ENCODE assay signal across 9 cellular contexts in the genomic region with DNA sequence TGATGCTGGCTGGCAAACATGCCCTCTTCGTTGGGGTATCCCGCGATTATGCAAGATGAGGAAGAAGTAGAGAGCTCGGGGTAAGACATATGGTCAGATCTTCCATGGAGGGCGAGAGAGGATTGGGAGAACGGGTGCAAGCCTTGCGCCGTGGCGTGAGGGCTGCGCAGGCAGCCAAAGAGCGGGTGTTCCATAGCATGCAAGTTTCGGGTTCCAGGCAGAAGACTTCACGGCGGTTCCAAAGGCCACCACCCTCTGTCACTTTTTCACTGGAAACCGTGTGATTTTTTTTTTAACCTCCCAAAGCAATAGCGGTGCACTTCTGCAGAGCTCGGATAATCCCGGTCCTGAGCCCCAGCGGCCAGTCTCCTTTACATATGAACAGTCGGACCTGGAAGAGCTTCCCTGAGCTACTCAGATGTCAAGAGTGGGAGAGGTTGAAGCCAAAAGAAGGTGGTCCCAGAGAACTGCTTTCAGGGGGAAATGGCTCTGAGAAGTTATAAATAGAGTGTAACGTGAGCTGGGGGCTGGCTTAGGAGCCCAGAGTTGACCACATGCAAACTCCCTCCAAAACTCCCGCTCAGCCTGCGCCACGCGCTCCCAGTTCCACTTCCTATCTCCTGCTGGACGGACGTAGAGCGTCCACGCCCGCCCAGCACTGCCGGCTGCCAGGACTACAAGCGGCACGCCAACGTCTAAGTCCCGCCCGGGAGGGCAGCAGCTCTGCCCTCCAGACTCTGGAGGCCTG. TPM values are rescaled to one million over a fixed set of nuclear protein-coding genes. Genes with fewer than 3 reads are reported as not detected.
DNase-seq lines count a peak whose midpoint lies in the region; FAIRE-seq and TF ChIP-seq lines count a peak whose summit lies in the region.
"Had no signal": no experiment of that assay in that cellular context is flagged by ENCODE, and none has a peak within 500 bp of the region (broad histone marks: within the 10 kb centered on the region; RNA-seq: fewer than 3 reads in every experiment).

Gene MEOX2 (minus strand): TSS at position 475 of the 748 bp plus-strand sequence. CDS start 281 bp downstream, at position 194.

- peak within 1 kb of the TSS; percentile 81 for H3K4me2 ChIP-seq in astrocyte (ENCODE audit: low read length)
- no peak within 1 kb of the TSS for H3K4me2 ChIP-seq in OCI-LY7 (ENCODE audit: low read length)

- H3K9me3 ChIP-seq in astrocyte (ENCODE audit: insufficient read depth, low read depth, low read length) (peaks cover 3% of the 10 kb centered on the region), iPS DF 6.9 (ENCODE audit: control insufficient read depth, insufficient read depth, low read length) (no peaks in the 10 kb centered on the region), sigmoid colon (no peaks in the 10 kb centered on the region), OCI-LY7 (ENCODE audit: low read length) (no peaks in the 10 kb centered on the region)

- CTCF ChIA-PET in OCI-LY7 (lab: Charles Lee; ENCODE audit: unreplicated experiment), result no interaction called here

- intact Hi-C loops in sigmoid colon (cut with DNase I) (loop anchor here (10.0 kb wide), 1 partner anchor 132 kb away; no protein-coding TSS in a partner anchor), OCI-LY7 (cut with micrococcal nuclease; ENCODE audit: unreplicated experiment) (no loop called here)

- H3K4me1 Mint-ChIP-seq in astrocyte (ENCODE audit: low read depth, unreplicated experiment), result peaks cover 15% of the 10 kb centered on the region

- peaks cover 19% of the 10 kb centered on the region for H3K4me1 ChIP-seq in astrocyte (ENCODE audit: insufficient read depth, low read length)
- H3K4me1 ChIP-seq in iPS DF 6.9 (ENCODE audit: control insufficient read depth, insufficient read depth, low read length), result peaks cover 5% of the 10 kb centered on the region; the same call in 1 of the 2 replicates
- H3K4me1 ChIP-seq in sigmoid colon, result peaks cover 0 to 27% (median 25%) of the 10 kb centered on the region in 4 donors
- no peaks in the 10 kb centered on the region for H3K4me1 ChIP-seq in OCI-LY7 (ENCODE audit: insufficient read depth, low read length, poor library complexity, severe bottlenecking)

- H3K79me2 ChIP-seq in astrocyte (ENCODE audit: insufficient read depth, low read length) (no peaks in the 10 kb centered on the region), OCI-LY7 (ENCODE audit: insufficient read depth, low read depth, low read length) (no peaks in the 10 kb centered on the region)

- peak within 1 kb of the TSS; percentile 51 for H2AFZ ChIP-seq in astrocyte (ENCODE audit: low read depth, low read length)
- no peak within 1 kb of the TSS for H2AFZ ChIP-seq in OCI-LY7 (ENCODE audit: low read length)

- DNase-seq in GM13976 (ENCODE audit: low spot score), result peak; percentile 8
- peak; percentile 12 for DNase-seq in astrocyte (ENCODE audit: low read depth)
- DNase-seq in iPS DF 6.9 (ENCODE audit: low read depth, low spot score), result no peak
- peak; percentile 90 for DNase-seq in sigmoid colon
- DNase-seq in superior temporal gyrus (ENCODE audit: extremely low spot score), result no peak
- no peak for DNase-seq in NCI-H1417 (lab: John Stamatoyannopoulos, UW)
- no peak for DNase-seq in globus pallidus (ENCODE audit: low spot score)
- no peak for DNase-seq in OCI-LY7 (ENCODE audit: low spot score)

- BruUV-seq in OCI-LY7 (replicated peaks; lab: Mats Ljungman, UMichigan), result no TSS peak

- no peak within 1 kb of the TSS for H3K27ac ChIP-seq in astrocyte (ENCODE audit: low read depth, low read length)
- H3K27ac ChIP-seq in iPS DF 6.9 (ENCODE audit: low read length), result no peak within 1 kb of the TSS
- H3K27ac ChIP-seq in sigmoid colon, result peak within 1 kb of the TSS; percentile 65 to 86 (median 76)
- H3K27ac ChIP-seq in OCI-LY7 (ENCODE audit: low read depth, low read length, poor library complexity, severe bottlenecking), result no peak within 1 kb of the TSS

- FAIRE-seq in astrocyte (lab: Jason Lieb, UNC), result no peak

- TF ChIP-seq CTCF in GM13976 (IDR thresholded peaks at IDR 0.05; ENCODE audit: borderline replicate concordance, control extremely low read depth, extremely low read depth, insufficient read depth, missing control alignments), result no peak
- no peak for TF ChIP-seq CTCF in astrocyte (IDR thresholded peaks at IDR 0.05; ENCODE audit: insufficient read depth, low read depth, low read length)
- TF ChIP-seq CTCF in sigmoid colon (IDR thresholded peaks at IDR 0.05), result no peak
- no peak for TF ChIP-seq CTCF in OCI-LY7 (conservative IDR thresholded peaks at IDR 0.05; ENCODE audit: low read length)

- TF ChIP-seq EP300 in sigmoid colon (IDR thresholded peaks at IDR 0.05), result no peak

- H3K27ac Mint-ChIP-seq in astrocyte (ENCODE audit: unreplicated experiment), result no peak within 1 kb of the TSS

- H3K36me3 Mint-ChIP-seq in astrocyte (ENCODE audit: low read depth, unreplicated experiment), result no peaks in the 10 kb centered on the region

- H3K27me3 Mint-ChIP-seq in astrocyte (ENCODE audit: low read depth, unreplicated experiment), result peaks cover 51% of the 10 kb centered on the region

- no peak within 1 kb of the TSS for H3K9ac ChIP-seq in astrocyte (ENCODE audit: low read length)

- no peaks in the 10 kb centered on the region for H4K20me1 ChIP-seq in astrocyte (ENCODE audit: insufficient read depth, low read length)
- H4K20me1 ChIP-seq in OCI-LY7 (ENCODE audit: insufficient read depth, low read length), result no peaks in the 10 kb centered on the region

- H3K4me3 ChIP-seq in astrocyte (ENCODE audit: insufficient read depth, low read depth, low read length) (peak within 1 kb of the TSS; percentile 41), iPS DF 6.9 (ENCODE audit: low read length) (peak within 1 kb of the TSS; percentile 32; the same call in 1 of the 2 replicates), sigmoid colon (peak within 1 kb of the TSS; percentile 43 to 53 (median 52)), OCI-LY7 (ENCODE audit: low read depth, low read length, poor library complexity, severe bottlenecking) (no peak within 1 kb of the TSS)

- no peaks in the 10 kb centered on the region for H3K9me2 ChIP-seq in OCI-LY7 (ENCODE audit: insufficient read depth, low read length)

- POLR2A ChIA-PET in OCI-LY7 (lab: Charles Lee), result no interaction called here

- WGBS in iPS DF 6.9 (ENCODE audit: insufficient coverage, insufficient read length), result no CpG with 5 or more reads among the region's 36 CpGs
- WGBS in sigmoid colon, 2 donors, result 2% methylated on average over 36 of the region's 36 CpGs

- in situ Hi-C loops in GM13976 (cut with MboI; ENCODE audit: low sequenced_read_pairs, unreplicated experiment), result no loop called here

- H3K4me3 Mint-ChIP-seq in astrocyte (ENCODE audit: unreplicated experiment), result peak within 1 kb of the TSS; percentile 74

- H3K9me3 Mint-ChIP-seq in astrocyte (ENCODE audit: unreplicated experiment), result no peaks in the 10 kb centered on the region

- no peaks in the 10 kb centered on the region for H3K36me3 ChIP-seq in astrocyte (ENCODE audit: insufficient read depth, low read length)
- H3K36me3 ChIP-seq in iPS DF 6.9 (ENCODE audit: control insufficient read depth, insufficient read depth, low read length), result no peaks in the 10 kb centered on the region
- H3K36me3 ChIP-seq in sigmoid colon, result no peaks in the 10 kb centered on the region
- no peaks in the 10 kb centered on the region for H3K36me3 ChIP-seq in OCI-LY7 (ENCODE audit: insufficient read depth, low read length)

- TF ChIP-seq POLR2A in sigmoid colon (IDR thresholded peaks at IDR 0.05), result no peak

- H3K27me3 ChIP-seq in astrocyte (ENCODE audit: insufficient read depth, low read length) (peaks cover 62% of the 10 kb centered on the region), iPS DF 6.9 (ENCODE audit: control insufficient read depth, insufficient read depth, low read length) (peaks cover 31% of the 10 kb centered on the region), sigmoid colon (peaks cover 17 to 69% (median 39%) of the 10 kb centered on the region in 3 donors)

RNA-seq across cellular contexts. Expression of gene MEOX2, which starts in this region (rescaled TPM):
- total RNA-seq in astrocyte (not detected in 2 replicates), sigmoid colon (1 to 10 TPM; 1.6 to 9.7 (median 6.7) TPM), OCI-LY7 (2022) (not detected in 2 replicates)
- 1 to 10 TPM in 1 of 3 donors, under 1 TPM in 2; 0.23 to 1.1 (median 0.60) TPM for polyA plus RNA-seq in sigmoid colon
- total RNA-seq in OCI-LY7 (2014; rRNA removed; shearing (Covaris generic)), result not detected in 2 replicates
- total RNA-seq: mononuclear cell had no signal

Comparison
In these comparisons a context has a peak if more than half of its experiments do, and no peak if none do; other contexts are left out.
1. Peak in DNase-seq, H3K4me3 ChIP-seq and H3K4me2 ChIP-seq in astrocyte; RNA of the gene not detected or under 1 TPM.
2. DNase-seq: peak in GM13976 (single experiment) and sigmoid colon (single experiment); none in iPS DF 6.9 (single experiment), superior temporal gyrus (single experiment), NCI-H1417 (0 of 3), globus pallidus (single experiment) and OCI-LY7 (single experiment).
3. H3K27ac ChIP-seq: peak in sigmoid colon (4 of 4); none in astrocyte (single experiment), iPS DF 6.9 (single experiment) and OCI-LY7 (single experiment).